ENCODE assay signal across 22 cellular contexts in genomic region chr5:165620394-165620793, GRCh38.
DNase-seq lines count a peak whose midpoint lies in the region; ATAC-seq and TF ChIP-seq lines count a peak whose summit lies in the region.
"Had no signal": no experiment of that assay in that cellular context is flagged by ENCODE, and none has a peak within 500 bp of the region (broad histone marks: within the 10 kb centered on the region; RNA-seq: fewer than 3 reads in every experiment).

No MANE protein-coding gene starts in this region.

- H4K91ac ChIP-seq in H9 (ENCODE audit: insufficient read length, low read depth, low read length) (no peak overlapping the region), trophoblast cell (ENCODE audit: low read depth, low read length) (no peak overlapping the region)

- H3K4me3 ChIP-seq in adrenal gland (no peak overlapping the region), fibroblast of the aortic adventitia (ENCODE audit: low read depth, low read length) (no peak overlapping the region), trophoblast cell (ENCODE audit: low read depth, low read length) (no peak overlapping the region)
- H3K4me3 ChIP-seq: smooth muscle cell, thoracic aorta had no signal

- no peaks in the 10 kb centered on the region for H3K36me3 ChIP-seq in adrenal gland (replicated peaks in 1 of 2)
- H3K36me3 ChIP-seq in trophoblast cell (ENCODE audit: control insufficient read depth in 1 of 2, insufficient read depth in 2 of 2, low read length in 2 of 2), result no peaks in the 10 kb centered on the region
- H3K36me3 ChIP-seq: thoracic aorta had no signal

- H2BK120ac ChIP-seq in H9 (ENCODE audit: low read depth, low read length, poor library complexity, severe bottlenecking) (no peak overlapping the region), trophoblast cell (ENCODE audit: insufficient read depth, low read length, poor library complexity) (no peak overlapping the region)

- H2BK12ac ChIP-seq in H9 (ENCODE audit: insufficient read length, low read depth, low read length) (peak overlapping the region; percentile 73), trophoblast cell (ENCODE audit: low read length) (no peak overlapping the region)

- H4K12ac ChIP-seq in trophoblast cell (ENCODE audit: low read depth, low read length), result no peak overlapping the region

- H2BK20ac ChIP-seq in H9 (ENCODE audit: low read depth, low read length, poor library complexity, severe bottlenecking), result no peak overlapping the region

- H2BK5ac ChIP-seq in H9 (ENCODE audit: insufficient read length, low read length) (no peak overlapping the region), trophoblast cell (ENCODE audit: low read depth, low read length, poor library complexity) (no peak overlapping the region)

- peaks cover 1 to 3% of the 10 kb centered on the region in 2 experiments; a peak in 4 of 5 replicates for H3K9me3 Mint-ChIP-seq in H9
- H3K9me3 Mint-ChIP-seq in osteocyte (ENCODE audit: unreplicated experiment), result peaks cover 13% of the 10 kb centered on the region

- H3K79me1 ChIP-seq in H9 (ENCODE audit: insufficient read depth, low read depth, low read length, poor library complexity, severe bottlenecking) (no peaks in the 10 kb centered on the region), trophoblast cell (ENCODE audit: low read length) (no peaks in the 10 kb centered on the region)

- H4K8ac ChIP-seq in H9 (replicated peaks; ENCODE audit: insufficient read length, low read depth, low read length) (no peak overlapping the region), trophoblast cell (ENCODE audit: low read depth, low read length) (no peak overlapping the region)

- H2AK5ac ChIP-seq in H9 (ENCODE audit: insufficient read length, low read length) (no peak overlapping the region), trophoblast cell (ENCODE audit: low read length) (no peak overlapping the region)

- H3K9ac ChIP-seq in H9 (ENCODE audit: extremely low read depth, insufficient read length, low read length), result no peak overlapping the region
- H3K9ac ChIP-seq in trophoblast cell (ENCODE audit: low read length), result no peak overlapping the region

- no peak overlapping the region for H2BK15ac ChIP-seq in H9 (ENCODE audit: low read depth, low read length)

- H3K27me3 ChIP-seq in H9 (ENCODE audit: insufficient read depth, low read length) (no peaks in the 10 kb centered on the region), adrenal gland (no peaks in the 10 kb centered on the region), trophoblast cell (ENCODE audit: insufficient read depth, low read length) (no peaks in the 10 kb centered on the region)

- H3K23ac ChIP-seq in H9 (ENCODE audit: insufficient read length, low read depth, low read length) (no peak overlapping the region), trophoblast cell (ENCODE audit: low read length) (no peak overlapping the region)

- H3K27me3 Mint-ChIP-seq in H9 (ENCODE audit: low read depth) (no peaks in the 10 kb centered on the region), osteocyte (ENCODE audit: unreplicated experiment) (no peaks in the 10 kb centered on the region)
- H3K27me3 Mint-ChIP-seq: activated naive CD4-positive, alpha-beta T cell treated with anti-CD3 and anti-CD28 coated beads, Interleukin-2, amount 10 ng/mL, durations not matched to agents 7 days and 5 days had no signal

- H3K9me3 ChIP-seq in H9 (ENCODE audit: control insufficient read depth, low read depth, low read length), result no peaks in the 10 kb centered on the region
- H3K9me3 ChIP-seq in adrenal gland (replicated peaks in 1 of 3), result no peaks in the 10 kb centered on the region
- no peaks in the 10 kb centered on the region for H3K9me3 ChIP-seq in trophoblast cell (ENCODE audit: insufficient read depth, low read depth, low read length)
- H3K9me3 ChIP-seq: thoracic aorta had no signal

- H3K27ac ChIP-seq in H9 (ENCODE audit: insufficient read length, low read depth, low read length) (no peak overlapping the region), adrenal gland (no peak overlapping the region), trophoblast cell (ENCODE audit: low read depth, low read length) (no peak overlapping the region)
- H3K27ac ChIP-seq: thoracic aorta had no signal

- H2AFZ ChIP-seq in H9 (ENCODE audit: low read length), result no peak overlapping the region
- H2AFZ ChIP-seq in trophoblast cell (ENCODE audit: insufficient read depth, low read length, poor library complexity), result no peak overlapping the region

- intact Hi-C loops in adrenal gland (cut with DNase I), result no loop called here

- H3K4me3 Mint-ChIP-seq in H9 (no peak overlapping the region), osteocyte (ENCODE audit: unreplicated experiment) (no peak overlapping the region)
- H3K4me3 Mint-ChIP-seq: activated naive CD4-positive, alpha-beta T cell treated with anti-CD3 and anti-CD28 coated beads, Interleukin-2, amount 10 ng/mL, durations not matched to agents 7 days and 5 days; CD14-positive monocyte; stimulated activated effector memory CD8-positive, alpha-beta T cell treated with anti-CD3 and anti-CD28 coated beads, Interleukin-12 subunit alpha, Interleukin-12 subunit beta, amount 100 ng/mL, for 72 hours; T-helper 2 cell treated with Interferon-gamma antibody and Interleukin-4, amounts not matched to agents 5 μg/mL and 100 μg/mL, for 36 hours had no signal

- TF ChIP-seq CTCF in H9 (conservative IDR thresholded peaks at IDR 0.05) (no peak), adrenal gland (IDR thresholded peaks at IDR 0.05) (no peak), fibroblast of the aortic adventitia (IDR thresholded peaks at IDR 0.05; ENCODE audit: insufficient read depth, low read length) (no peak), osteocyte (IDR thresholded peaks at IDR 0.05) (no peak)

- H3K18ac ChIP-seq in H9 (ENCODE audit: insufficient read length, low read depth, low read length) (no peak overlapping the region), trophoblast cell (ENCODE audit: low read length) (no peak overlapping the region)

- no peak overlapping the region for H4K5ac ChIP-seq in H9 (ENCODE audit: insufficient read length, low read depth, low read length)

- ATAC-seq in HG02623 (IDR thresholded peaks at IDR 0.05; ENCODE audit: unreplicated experiment) (no peak), GM21360 (IDR thresholded peaks at IDR 0.05; ENCODE audit: unreplicated experiment) (no peak)
- ATAC-seq: HCT116; stimulated activated effector memory CD8-positive, alpha-beta T cell treated with anti-CD3 and anti-CD28 coated beads, Interleukin-12 subunit alpha, Interleukin-12 subunit beta, amount 100 ng/mL, for 72 hours had no signal

- no peaks in the 10 kb centered on the region for H3K23me2 ChIP-seq in H9 (ENCODE audit: insufficient read length, low read depth, low read length, poor library complexity, severe bottlenecking)

- H3K27ac Mint-ChIP-seq in H9 (no peak overlapping the region), osteocyte (ENCODE audit: unreplicated experiment) (no peak overlapping the region)
- H3K27ac Mint-ChIP-seq: activated naive CD4-positive, alpha-beta T cell treated with anti-CD3 and anti-CD28 coated beads, Interleukin-2, amount 10 ng/mL, durations not matched to agents 7 days and 5 days; CD14-positive monocyte; stimulated activated effector memory CD8-positive, alpha-beta T cell treated with anti-CD3 and anti-CD28 coated beads, Interleukin-12 subunit alpha, Interleukin-12 subunit beta, amount 100 ng/mL, for 72 hours; T-helper 2 cell treated with Interferon-gamma antibody and Interleukin-4, amounts not matched to agents 5 μg/mL and 100 μg/mL, for 36 hours had no signal

- H3K4me1 Mint-ChIP-seq in H9 (peaks cover 15 to 18% of the 10 kb centered on the region in 2 experiments), osteocyte (ENCODE audit: unreplicated experiment) (no peaks in the 10 kb centered on the region)
- H3K4me1 Mint-ChIP-seq: activated naive CD4-positive, alpha-beta T cell treated with anti-CD3 and anti-CD28 coated beads, Interleukin-2, amount 10 ng/mL, durations not matched to agents 7 days and 5 days; stimulated activated effector memory CD8-positive, alpha-beta T cell treated with anti-CD3 and anti-CD28 coated beads, Interleukin-12 subunit alpha, Interleukin-12 subunit beta, amount 100 ng/mL, for 72 hours had no signal

- H3K36me3 Mint-ChIP-seq in H9 (ENCODE audit: insufficient read depth in 1 of 3, low read depth in 3 of 3) (peaks cover 0 to 9% (median 5%) of the 10 kb centered on the region in 3 experiments; a peak in 5 of 7 replicates), osteocyte (ENCODE audit: unreplicated experiment) (no peaks in the 10 kb centered on the region)
- H3K36me3 Mint-ChIP-seq: activated naive CD4-positive, alpha-beta T cell treated with anti-CD3 and anti-CD28 coated beads, Interleukin-2, amount 10 ng/mL, durations not matched to agents 7 days and 5 days; CD14-positive monocyte; stimulated activated effector memory CD8-positive, alpha-beta T cell treated with anti-CD3 and anti-CD28 coated beads, Interleukin-12 subunit alpha, Interleukin-12 subunit beta, amount 100 ng/mL, for 72 hours had no signal

- H3K4me1 ChIP-seq in H9 (ENCODE audit: insufficient read depth, low read length) (peaks cover 2% of the 10 kb centered on the region; the same call in 1 of the 2 replicates), adrenal gland (replicated peaks in 1 of 2) (no peaks in the 10 kb centered on the region), trophoblast cell (ENCODE audit: control insufficient read depth in 1 of 2, insufficient read depth in 2 of 2, low read length in 2 of 2) (no peaks in the 10 kb centered on the region)

- H3K79me2 ChIP-seq in H9 (ENCODE audit: insufficient read depth, low read length) (no peaks in the 10 kb centered on the region), trophoblast cell (ENCODE audit: control insufficient read depth, insufficient read depth, low read length, poor library complexity) (no peaks in the 10 kb centered on the region)

- H3T11ph ChIP-seq in H9 (ENCODE audit: low read length), result no peak overlapping the region

- no peak for TF ChIP-seq POLR2A in adrenal gland (IDR thresholded peaks at IDR 0.05)

- no peaks in the 10 kb centered on the region for H4K20me1 ChIP-seq in H9 (ENCODE audit: control insufficient read depth, insufficient read depth, insufficient read length)

- H3K4me2 ChIP-seq in H9 (ENCODE audit: insufficient read depth, insufficient read length, low read length) (no peak overlapping the region), trophoblast cell (ENCODE audit: low read length) (no peak overlapping the region)
- H3K4me2 ChIP-seq: smooth muscle cell had no signal

- H3K14ac ChIP-seq in H9 (ENCODE audit: insufficient read depth, low read length), result no peak overlapping the region
- H3K14ac ChIP-seq in trophoblast cell (ENCODE audit: low read length), result no peak overlapping the region

- DNase-seq in H9 (no peak), adrenal gland (peak in 4 of 7 donors; percentile 12 to 64 (median 28)), fibroblast of the aortic adventitia (ENCODE audit: low read depth) (peak; percentile 48), trophoblast cell (peak; percentile 43 to 69), osteocyte (ENCODE audit: extremely low spot score, unreplicated experiment) (no peak)
- no peak for DNase-seq in stimulated activated CD4-positive, alpha-beta T cell treated with anti-CD3 and anti-CD28 coated beads, Interleukin-2, amount 100 ng/mL, for 48 hours
- DNase-seq: activated CD4-positive, alpha-beta T cell treated with anti-CD3 and anti-CD28 coated beads for 4 hours; activated naive CD4-positive, alpha-beta T cell treated with anti-CD3 and anti-CD28 coated beads, Interleukin-2, amount 10 ng/mL, durations not matched to agents 7 days and 5 days; islet precursor cell; NCI-H1105; NCI-H2029 treated with DMSO at 0.1 percent for 48 hours; NCI-H226; NCI-H774; stimulated activated CD4-positive, alpha-beta T cell treated with anti-CD3 and anti-CD28 coated beads, Interleukin-2, amount 100 ng/mL, for 24 hours had no signal

- no CpG with 5 or more reads among the region's 1 CpG for WGBS in H9 (ENCODE audit: extremely low coverage, insufficient read length, low lambda C conversion rate)
- 63 to 81% (median 72%) methylated on average over 1 of the region's 1 CpG for WGBS in adrenal gland, 4 donors
- no CpG with 5 or more reads among the region's 1 CpG for WGBS in trophoblast cell (ENCODE audit: extremely low coverage, insufficient coverage, insufficient read length)

- H3K56ac ChIP-seq in H9 (ENCODE audit: insufficient read length, low read depth, low read length), result no peak overlapping the region

- no peak overlapping the region for H3K4ac ChIP-seq in H9 (ENCODE audit: low read depth, low read length)
- no peak overlapping the region for H3K4ac ChIP-seq in trophoblast cell (ENCODE audit: low read depth, low read length)

Comparison
In these comparisons a context has a peak if more than half of its experiments do, and no peak if none do; other contexts are left out.
1. DNase-seq: peak in adrenal gland (4 of 7), fibroblast of the aortic adventitia (single experiment) and trophoblast cell (2 of 2); none in H9 (single experiment), osteocyte (single experiment) and stimulated activated CD4-positive, alpha-beta T cell treated with anti-CD3 and anti-CD28 coated beads, Interleukin-2, amount 100 ng/mL, for 48 hours (0 of 2).